ENCODE assay signal across 22 cellular contexts in genomic region chr15:62560943-62561571, GRCh38.
DNase-seq lines count a peak whose midpoint lies in the region; ATAC-seq and TF ChIP-seq lines count a peak whose summit lies in the region.
"Had no signal": no experiment of that assay in that cellular context is flagged by ENCODE, and none has a peak within 500 bp of the region (broad histone marks: within the 10 kb centered on the region; RNA-seq: fewer than 3 reads in every experiment).

No MANE protein-coding gene starts in this region.

- H3K4me3 ChIP-seq in coronary artery (peak overlapping the region; percentile 25), rectal smooth muscle tissue (ENCODE audit: low read length) (peak overlapping the region; percentile 50)
- H3K4me3 ChIP-seq: uterus had no signal

- BruUV-seq in Calu3 (replicated peaks; lab: Mats Ljungman, UMichigan): no TSS peak

- CTCF ChIA-PET in Calu3 (lab: Charles Lee): interaction anchor here (0.5 to 1.2 kb wide), 2 partner anchors 11 to 922 kb away, joined by 3 to 5 read pairs; no protein-coding TSS in a partner anchor

- H3K4me3 Mint-ChIP-seq in Calu3 (ENCODE audit: low read depth, unreplicated experiment): no peak overlapping the region
- H3K4me3 Mint-ChIP-seq: activated CD8-positive, alpha-beta T cell treated with anti-CD3 and anti-CD28 coated beads, Interleukin-2, amount 10 ng/mL, durations not matched to agents 7 days and 5 days; activated naive CD8-positive, alpha-beta T cell treated with anti-CD3 and anti-CD28 coated beads for 36 hours; activated T-cell treated with anti-CD3 and anti-CD28 coated beads, Interleukin-2, amount 50 U/mL, for 72 hours; CD8-positive, alpha-beta T cell; T-helper 17 cell had no signal

- H3K27ac ChIP-seq in coronary artery (no peak overlapping the region), rectal smooth muscle tissue (ENCODE audit: low read depth, low read length) (no peak overlapping the region)
- H3K27ac ChIP-seq: brain microvascular endothelial cell, dorsolateral prefrontal cortex, uterus, WERI-Rb-1 had no signal

- ATAC-seq in GM18517 (IDR thresholded peaks at IDR 0.05; ENCODE audit: unreplicated experiment): no peak
- ATAC-seq: activated CD8-positive, alpha-beta T cell treated with anti-CD3 and anti-CD28 coated beads, Interleukin-2, amount 10 ng/mL, durations not matched to agents 7 days and 5 days; activated T-cell treated with anti-CD3 and anti-CD28 coated beads, Interleukin-2, amount 50 U/mL, for 72 hours; CD8-positive, alpha-beta T cell; T-helper 17 cell had no signal

- peaks cover 16% of the 10 kb centered on the region for H3K4me1 Mint-ChIP-seq in Calu3 (ENCODE audit: low read depth, unreplicated experiment)
- H3K4me1 Mint-ChIP-seq: activated naive CD8-positive, alpha-beta T cell treated with anti-CD3 and anti-CD28 coated beads for 36 hours; T-helper 17 cell had no signal

- no peaks in the 10 kb centered on the region for H3K36me3 Mint-ChIP-seq in Calu3 (ENCODE audit: insufficient read depth, unreplicated experiment)
- H3K36me3 Mint-ChIP-seq: activated naive CD8-positive, alpha-beta T cell treated with anti-CD3 and anti-CD28 coated beads for 36 hours; CD8-positive, alpha-beta T cell had no signal

- DNase-seq in Calu3 (peak; percentile 27), coronary artery (ENCODE audit: low spot score) (peak; percentile 52), iPS-NIHi7 (ENCODE audit: extremely low spot score) (peak; percentile 36), occipital lobe (lab: John Stamatoyannopoulos, UW) (no peak)
- DNase-seq in stimulated activated CD8-positive, alpha-beta memory T cell treated with anti-CD3 and anti-CD28 coated beads, Interleukin-4, amount 100 ng/mL, for 48 hours: no peak
- DNase-seq in stimulated activated CD4-positive, alpha-beta T cell treated with anti-CD3 and anti-CD28 coated beads, Interleukin-4, amount 100 ng/mL, for 4 hours: no peak
- DNase-seq: activated CD8-positive, alpha-beta T cell treated with anti-CD3 and anti-CD28 coated beads, Interleukin-2, amount 10 ng/mL, durations not matched to agents 7 days and 5 days; activated naive CD8-positive, alpha-beta T cell treated with anti-CD3 and anti-CD28 coated beads for 36 hours; activated T-cell treated with anti-CD3 and anti-CD28 coated beads, Interleukin-2, amount 50 U/mL, for 72 hours; brain microvascular endothelial cell; CD8-positive, alpha-beta T cell; dorsolateral prefrontal cortex; hypothalamus; NCI-H1105 treated with DMSO at 0.1 percent for 48 hours; SIG-M5; stimulated activated CD4-positive, alpha-beta T cell treated with anti-CD3 and anti-CD28 coated beads, Interleukin-15, amount 100 ng/mL, for 24 hours; stimulated activated naive CD4-positive, alpha-beta T cell treated with Interleukin-2 at 50 U/mL for 16 hours; T-helper 17 cell; uterus; WERI-Rb-1 had no signal

- H3K27me3 ChIP-seq in rectal smooth muscle tissue (ENCODE audit: control insufficient read depth, insufficient read depth, low read length): no peaks in the 10 kb centered on the region
- H3K27me3 ChIP-seq: brain microvascular endothelial cell, dorsolateral prefrontal cortex, uterus had no signal

- TF ChIP-seq CTCF in Calu3 (IDR thresholded peaks at IDR 0.05; ENCODE audit: unreplicated experiment) (no peak), coronary artery (IDR thresholded peaks at IDR 0.05) (no peak)

- no peaks in the 10 kb centered on the region for H3K9me3 Mint-ChIP-seq in Calu3 (ENCODE audit: low read depth, unreplicated experiment)
- H3K9me3 Mint-ChIP-seq: activated naive CD8-positive, alpha-beta T cell treated with anti-CD3 and anti-CD28 coated beads for 36 hours; activated T-cell treated with anti-CD3 and anti-CD28 coated beads, Interleukin-2, amount 50 U/mL, for 72 hours; CD8-positive, alpha-beta T cell had no signal

- peaks cover 59% of the 10 kb centered on the region for H3K27me3 Mint-ChIP-seq in Calu3 (ENCODE audit: unreplicated experiment)

- H3K27ac Mint-ChIP-seq in Calu3 (ENCODE audit: unreplicated experiment): no peak overlapping the region
- H3K27ac Mint-ChIP-seq: activated CD8-positive, alpha-beta T cell treated with anti-CD3 and anti-CD28 coated beads, Interleukin-2, amount 10 ng/mL, durations not matched to agents 7 days and 5 days; activated naive CD8-positive, alpha-beta T cell treated with anti-CD3 and anti-CD28 coated beads for 36 hours; activated T-cell treated with anti-CD3 and anti-CD28 coated beads, Interleukin-2, amount 50 U/mL, for 72 hours; CD8-positive, alpha-beta T cell; T-helper 17 cell had no signal

- H3K9ac ChIP-seq in rectal smooth muscle tissue (ENCODE audit: low read length): no peak overlapping the region

- intact Hi-C loops in Calu3 (cut with micrococcal nuclease; ENCODE audit: unreplicated experiment): no loop called here

- no peaks in the 10 kb centered on the region for H3K4me1 ChIP-seq in rectal smooth muscle tissue (ENCODE audit: control insufficient read depth, insufficient read depth, low read length)

- no peaks in the 10 kb centered on the region for H3K36me3 ChIP-seq in rectal smooth muscle tissue (ENCODE audit: control insufficient read depth, insufficient read depth, low read length)
- H3K36me3 ChIP-seq: brain microvascular endothelial cell, uterus had no signal

Comparison
In these comparisons a context has a peak if more than half of its experiments do, and no peak if none do; other contexts are left out.
1. DNase-seq: peak in Calu3 (single experiment), coronary artery (single experiment) and iPS-NIHi7 (single experiment); none in stimulated activated CD8-positive, alpha-beta memory T cell treated with anti-CD3 and anti-CD28 coated beads, Interleukin-4, amount 100 ng/mL, for 48 hours (single experiment), occipital lobe (single experiment) and stimulated activated CD4-positive, alpha-beta T cell treated with anti-CD3 and anti-CD28 coated beads, Interleukin-4, amount 100 ng/mL, for 4 hours (0 of 2).